ENCODE assay signal across 1 cellular context in the genomic region with DNA sequence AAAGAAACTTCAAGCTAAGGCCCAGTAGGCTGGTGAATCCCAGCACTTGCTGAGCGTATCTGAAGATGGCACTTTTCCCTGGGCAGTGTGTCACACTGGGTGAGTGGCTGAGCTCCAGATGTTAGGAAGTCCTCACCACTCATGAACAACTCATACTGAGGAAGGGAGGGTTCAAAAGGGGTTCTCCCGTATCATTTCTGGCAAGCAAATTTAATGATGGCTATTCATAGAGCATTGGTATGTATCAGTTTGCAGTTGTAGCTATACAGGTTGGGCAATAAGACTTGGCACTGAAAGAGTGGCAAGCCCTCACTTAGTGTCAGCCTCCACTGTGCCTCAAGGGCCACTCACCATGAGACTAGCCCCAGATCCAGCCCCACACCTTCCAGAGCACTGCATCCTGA.
TF ChIP-seq lines count a peak whose summit lies in the region.

No MANE protein-coding gene starts in this region.

TF ChIP-seq in HepG2, 621 proteins besides CTCF, POLR2A, EP300 and RAD21:
- TF ChIP-seq, protein P1, sequence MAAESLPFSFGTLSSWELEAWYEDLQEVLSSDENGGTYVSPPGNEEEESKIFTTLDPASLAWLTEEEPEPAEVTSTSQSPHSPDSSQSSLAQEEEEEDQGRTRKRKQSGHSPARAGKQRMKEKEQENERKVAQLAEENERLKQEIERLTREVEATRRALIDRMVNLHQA (CRISPR knock-in tag; IDR thresholded peaks at IDR 0.05) = no peak
- TF ChIP-seq, protein P2, sequence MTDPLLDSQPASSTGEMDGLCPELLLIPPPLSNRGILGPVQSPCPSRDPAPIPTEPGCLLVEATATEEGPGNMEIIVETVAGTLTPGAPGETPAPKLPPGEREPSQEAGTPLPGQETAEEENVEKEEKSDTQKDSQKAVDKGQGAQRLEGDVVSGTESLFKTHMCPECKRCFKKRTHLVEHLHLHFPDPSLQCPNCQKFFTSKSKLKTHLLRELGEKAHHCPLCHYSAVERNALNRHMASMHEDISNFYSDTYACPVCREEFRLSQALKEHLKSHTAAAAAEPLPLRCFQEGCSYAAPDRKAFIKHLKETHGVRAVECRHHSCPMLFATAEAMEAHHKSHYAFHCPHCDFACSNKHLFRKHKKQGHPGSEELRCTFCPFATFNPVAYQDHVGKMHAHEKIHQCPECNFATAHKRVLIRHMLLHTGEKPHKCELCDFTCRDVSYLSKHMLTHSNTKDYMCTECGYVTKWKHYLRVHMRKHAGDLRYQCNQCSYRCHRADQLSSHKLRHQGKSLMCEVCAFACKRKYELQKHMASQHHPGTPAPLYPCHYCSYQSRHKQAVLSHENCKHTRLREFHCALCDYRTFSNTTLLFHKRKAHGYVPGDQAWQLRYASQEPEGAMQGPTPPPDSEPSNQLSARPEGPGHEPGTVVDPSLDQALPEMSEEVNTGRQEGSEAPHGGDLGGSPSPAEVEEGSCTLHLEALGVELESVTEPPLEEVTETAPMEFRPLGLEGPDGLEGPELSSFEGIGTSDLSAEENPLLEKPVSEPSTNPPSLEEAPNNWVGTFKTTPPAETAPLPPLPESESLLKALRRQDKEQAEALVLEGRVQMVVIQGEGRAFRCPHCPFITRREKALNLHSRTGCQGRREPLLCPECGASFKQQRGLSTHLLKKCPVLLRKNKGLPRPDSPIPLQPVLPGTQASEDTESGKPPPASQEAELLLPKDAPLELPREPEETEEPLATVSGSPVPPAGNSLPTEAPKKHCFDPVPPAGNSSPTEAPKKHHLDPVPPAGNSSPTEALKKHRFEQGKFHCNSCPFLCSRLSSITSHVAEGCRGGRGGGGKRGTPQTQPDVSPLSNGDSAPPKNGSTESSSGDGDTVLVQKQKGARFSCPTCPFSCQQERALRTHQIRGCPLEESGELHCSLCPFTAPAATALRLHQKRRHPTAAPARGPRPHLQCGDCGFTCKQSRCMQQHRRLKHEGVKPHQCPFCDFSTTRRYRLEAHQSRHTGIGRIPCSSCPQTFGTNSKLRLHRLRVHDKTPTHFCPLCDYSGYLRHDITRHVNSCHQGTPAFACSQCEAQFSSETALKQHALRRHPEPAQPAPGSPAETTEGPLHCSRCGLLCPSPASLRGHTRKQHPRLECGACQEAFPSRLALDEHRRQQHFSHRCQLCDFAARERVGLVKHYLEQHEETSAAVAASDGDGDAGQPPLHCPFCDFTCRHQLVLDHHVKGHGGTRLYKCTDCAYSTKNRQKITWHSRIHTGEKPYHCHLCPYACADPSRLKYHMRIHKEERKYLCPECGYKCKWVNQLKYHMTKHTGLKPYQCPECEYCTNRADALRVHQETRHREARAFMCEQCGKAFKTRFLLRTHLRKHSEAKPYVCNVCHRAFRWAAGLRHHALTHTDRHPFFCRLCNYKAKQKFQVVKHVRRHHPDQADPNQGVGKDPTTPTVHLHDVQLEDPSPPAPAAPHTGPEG (CRISPR knock-in tag; IDR thresholded peaks at IDR 0.05) = no peak
- TF ChIP-seq ZBTB1 (CRISPR knock-in tag; IDR thresholded peaks at IDR 0.05; ENCODE audit: borderline replicate concordance) = no peak
- no peak for TF ChIP-seq ZFP36L1 (CRISPR knock-in tag; IDR thresholded peaks at IDR 0.05)
